Comparison of ENCODE assay signal across 17 cellular contexts in the genomic region with DNA sequence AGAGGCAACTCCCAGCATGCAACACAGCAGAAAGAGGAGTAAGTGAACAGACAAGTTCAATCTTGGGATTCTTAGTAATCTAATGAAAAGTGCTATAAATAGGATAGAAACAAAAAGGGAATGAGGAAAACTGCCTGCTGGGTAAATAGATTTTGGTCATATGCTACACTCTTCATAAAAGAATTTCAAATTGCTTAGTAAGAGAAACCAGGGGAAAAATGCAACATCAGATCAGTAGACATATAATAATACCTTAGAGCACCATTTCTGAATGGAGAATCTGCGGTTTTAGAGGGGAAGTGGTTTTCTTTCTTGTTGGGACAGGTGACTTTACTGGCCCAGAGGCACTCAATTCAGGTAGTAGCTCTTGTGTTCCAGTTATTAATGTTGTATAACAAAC. TPM values are rescaled to one million over a fixed set of nuclear protein-coding genes. Genes with fewer than 3 reads are reported as not detected.
DNase-seq lines count a peak whose midpoint lies in the region; ATAC-seq and TF ChIP-seq lines count a peak whose summit lies in the region.
"Had no signal": no experiment of that assay in that cellular context is flagged by ENCODE, and none has a peak within 500 bp of the region (broad histone marks: within the 10 kb centered on the region; RNA-seq: fewer than 3 reads in every experiment).

No MANE protein-coding gene starts in this region.

- in situ Hi-C loops in GM13976 (cut with MboI; ENCODE audit: low sequenced_read_pairs, unreplicated experiment): no loop called here

- peak overlapping the region; percentile 51 for H3K27ac ChIP-seq in epithelial cell of prostate
- H3K27ac ChIP-seq: adrenal gland, heart right ventricle, psoas muscle, SJCRH30, transverse colon had no signal

- ATAC-seq in GM19351 (IDR thresholded peaks at IDR 0.05; ENCODE audit: unreplicated experiment): peak; percentile 82
- peak; percentile 44 for ATAC-seq in HG02610 (IDR thresholded peaks at IDR 0.05; ENCODE audit: unreplicated experiment)
- ATAC-seq in HG03520 (IDR thresholded peaks at IDR 0.05; ENCODE audit: unreplicated experiment): peak; percentile 67
- no peak for ATAC-seq in Right ventricle myocardium superior (ENCODE audit: poor library complexity)
- ATAC-seq: heart right ventricle; psoas muscle; stimulated activated effector memory CD8-positive, alpha-beta T cell treated with anti-CD3 and anti-CD28 coated beads, Interleukin-12 subunit alpha, Interleukin-12 subunit beta, amount 100 ng/mL, for 72 hours had no signal

- DNase-seq in epithelial cell of prostate (ENCODE audit: low read depth, low spot score): peak; percentile 60
- no peak for DNase-seq in Right ventricle myocardium superior
- no peak for DNase-seq in GM13976 (ENCODE audit: low spot score)
- DNase-seq in activated CD8-positive, alpha-beta memory T cell treated with anti-CD3 and anti-CD28 coated beads for 24 hours: no peak
- DNase-seq: activated B cell treated with CpG ODN at 0.5 μM for 24 hours, adrenal gland, caudate nucleus, heart right ventricle, NCI-H1930, NCI-H510A, psoas muscle, SJCRH30, transverse colon had no signal

- intact Hi-C loops in Right ventricle myocardium superior (cut with DNase I): no loop called here

- no peak for TF ChIP-seq CTCF in GM13976 (IDR thresholded peaks at IDR 0.05; ENCODE audit: borderline replicate concordance, control extremely low read depth, extremely low read depth, insufficient read depth, missing control alignments)

RNA-seq across cellular contexts. Expression of a gene that starts 13.4 kb away (rescaled TPM):
- 28.2 TPM for total RNA-seq in Right ventricle myocardium superior
